In genomic region chr4:106444557-106444956, GRCh38 we compare ENCODE assay signal across 26 cellular contexts.
DNase-seq lines count a peak whose midpoint lies in the region; ATAC-seq and TF ChIP-seq lines count a peak whose summit lies in the region.
"Had no signal": no experiment of that assay in that cellular context is flagged by ENCODE, and none has a peak within 500 bp of the region (broad histone marks: within the 10 kb centered on the region; RNA-seq: fewer than 3 reads in every experiment).

No MANE protein-coding gene starts in this region.

- H3K27me3 ChIP-seq in HCT116 (ENCODE audit: insufficient read depth, low read length) (no peaks in the 10 kb centered on the region), adipocyte (replicated peaks; ENCODE audit: control insufficient read depth, insufficient read depth, low read length) (no peaks in the 10 kb centered on the region), right atrium auricular region (no peaks in the 10 kb centered on the region)
- H3K27me3 ChIP-seq: heart right ventricle, left lung, transverse colon had no signal

- DNase-seq in AG10803 (ENCODE audit: low read depth) (peak; percentile 81), HCT116 (ENCODE audit: low read depth, low spot score) (peak; percentile 13), adipocyte (ENCODE audit: low read depth) (peak; percentile 27), glomerular visceral epithelial cell (ENCODE audit: extremely low spot score) (peak; percentile 74), 8988T (no peak), right atrium auricular region (ENCODE audit: low spot score) (no peak), AML-193 (lab: John Stamatoyannopoulos, UW) (no peak)
- DNase-seq: activated B cell treated with CpG ODN at 0.5 μM for 24 hours; activated CD4-positive, alpha-beta T cell treated with anti-CD3 and anti-CD28 coated beads, Interleukin-2, amount 50 U/mL, for 4 hours; activated CD8-positive, alpha-beta memory T cell treated with anti-CD3 and anti-CD28 coated beads, Interleukin-2, amount 50 U/mL, for 48 hours; activated effector memory CD4-positive, alpha-beta T cell treated with anti-CD3 and anti-CD28 coated beads, Interleukin-2, amount 50 U/mL, for 16 hours; activated naive CD8-positive, alpha-beta T cell treated with anti-CD3 and anti-CD28 coated beads, Interleukin-2, amount 50 U/mL, for 24 hours; CD4-positive, alpha-beta memory T cell; heart right ventricle; left lung; midbrain; NCI-H187; RPMI8226; stimulated activated CD4-positive, alpha-beta T cell treated with anti-CD3 and anti-CD28 coated beads, Interleukin-15, amount 100 ng/mL, for 24 hours; stimulated activated CD8-positive, alpha-beta memory T cell treated with anti-CD3 and anti-CD28 coated beads, Interleukin-4, amount 100 ng/mL, for 48 hours; T-helper 9 cell; transverse colon had no signal

- TF ChIP-seq POLR2A in HCT116 (IDR thresholded peaks at IDR 0.05; ENCODE audit: borderline replicate concordance, extremely low read depth, insufficient read depth, insufficient read length): no peak

- H3K9ac ChIP-seq in HCT116 (ENCODE audit: low read length) (no peak overlapping the region), adipocyte (ENCODE audit: low read length) (no peak overlapping the region)
- H3K9ac ChIP-seq: parathyroid adenoma had no signal

- H3K4me1 ChIP-seq in HCT116 (ENCODE audit: control insufficient read depth in 1 of 2, insufficient read depth in 2 of 2, low read length in 2 of 2) (peaks cover 5 to 18% of the 10 kb centered on the region in 2 experiments; a peak in 2 of 4 replicates), adipocyte (ENCODE audit: control insufficient read depth, insufficient read depth, low read length) (no peaks in the 10 kb centered on the region), right atrium auricular region (no peaks in the 10 kb centered on the region)
- H3K4me1 ChIP-seq: heart right ventricle, left lung, parathyroid adenoma, transverse colon had no signal

- H3K36me3 ChIP-seq in HCT116 (ENCODE audit: control insufficient read depth in 1 of 2, insufficient read depth in 2 of 2, low read length in 2 of 2) (no peaks in the 10 kb centered on the region), adipocyte (ENCODE audit: control insufficient read depth, insufficient read depth, low read length, severe bottlenecking) (no peaks in the 10 kb centered on the region), right atrium auricular region (no peaks in the 10 kb centered on the region)
- H3K36me3 ChIP-seq: heart right ventricle, left lung, transverse colon had no signal

- peak; percentile 95 for ATAC-seq in HCT116
- no peak for ATAC-seq in HG02763 (IDR thresholded peaks at IDR 0.05; ENCODE audit: unreplicated experiment)
- ATAC-seq: activated naive CD8-positive, alpha-beta T cell treated with anti-CD3 and anti-CD28 coated beads, Interleukin-2, amount 50 U/mL, for 24 hours; heart right ventricle; left lung; natural killer cell treated with Interleukin-12 subunit alpha and Interleukin-12 subunit beta and Interleukin-15 and Interleukin-18, amount 100 ng/mL, for 72 hours; sciatic nerve had no signal

- CTCF ChIA-PET in HCT116 (lab: Charles Lee): no interaction called here

- no peak for TF ChIP-seq CTCF in AG10803 (conservative IDR thresholded peaks at IDR 0.05; ENCODE audit: low read length)
- no peak for TF ChIP-seq CTCF in HCT116 (IDR thresholded peaks at IDR 0.05 in 2 of 3, conservative IDR thresholded peaks at IDR 0.05 in 1 of 3; ENCODE audit: borderline replicate concordance in 1 of 3, insufficient read depth in 1 of 3, low read depth in 2 of 3, low read length in 2 of 3)
- no peak for TF ChIP-seq CTCF in right atrium auricular region (IDR thresholded peaks at IDR 0.05)

- peak overlapping the region; percentile 0 for H2AFZ ChIP-seq in HCT116 (ENCODE audit: low read depth, low read length, poor library complexity, severe bottlenecking)
- H2AFZ ChIP-seq: parathyroid adenoma had no signal

- H3K4me3 ChIP-seq in AG10803 (ENCODE audit: low read length): no peak overlapping the region
- H3K4me3 ChIP-seq in HCT116 (replicated peaks in 1 of 2; ENCODE audit: low read depth in 1 of 2, low read length in 2 of 2): no peak overlapping the region
- no peak overlapping the region for H3K4me3 ChIP-seq in adipocyte (ENCODE audit: low read length)
- H3K4me3 ChIP-seq in right atrium auricular region: no peak overlapping the region
- H3K4me3 ChIP-seq: heart right ventricle, left lung, transverse colon had no signal

- H3K9me3 ChIP-seq in HCT116 (ENCODE audit: control insufficient read depth in 1 of 2, insufficient read depth in 1 of 2, low read depth in 1 of 2, low read length in 2 of 2) (no peaks in the 10 kb centered on the region; a peak in 1 of 4 replicates), adipocyte (ENCODE audit: control insufficient read depth, low read length) (peaks cover 11% of the 10 kb centered on the region), right atrium auricular region (no peaks in the 10 kb centered on the region)
- H3K9me3 ChIP-seq: transverse colon had no signal

- RAD21 ChIA-PET in HCT116 (lab: Charles Lee; ENCODE audit: low non-redundant PET in 1 of 2, low total read pairs in 2 of 2, uncharacterized antibody in 2 of 2, unreplicated experiment in 2 of 2): no interaction called here

- no peaks in the 10 kb centered on the region for H3K9me2 ChIP-seq in HCT116 (ENCODE audit: insufficient read depth)

- H4K20me1 ChIP-seq in HCT116 (ENCODE audit: insufficient read depth): no peaks in the 10 kb centered on the region

- H3K79me2 ChIP-seq in HCT116 (ENCODE audit: insufficient read depth, low read length): no peaks in the 10 kb centered on the region
- H3K79me2 ChIP-seq: parathyroid adenoma had no signal

- BruUV-seq in HCT116 (replicated peaks; lab: Mats Ljungman, UMichigan): no TSS peak

- TF ChIP-seq RAD21 in HCT116 (IDR thresholded peaks at IDR 0.05; ENCODE audit: low read depth): no peak

- POLR2A ChIA-PET in HCT116 (lab: Charles Lee): no interaction called here

- H3K27ac ChIP-seq in HCT116 (ENCODE audit: low read depth, low read length): no peak overlapping the region
- H3K27ac ChIP-seq in right atrium auricular region: no peak overlapping the region
- H3K27ac ChIP-seq: heart right ventricle, left lung, parathyroid adenoma, transverse colon had no signal

- intact Hi-C loops in HCT116 (cut with micrococcal nuclease): no loop called here

- peak overlapping the region; percentile 40; the same call in 1 of the 2 replicates for H3K4me2 ChIP-seq in HCT116 (ENCODE audit: low read length)

TF ChIP-seq in HCT116, 20 proteins besides CTCF, POLR2A, EP300 and RAD21:
- no peak for TF ChIP-seq ZFX (IDR thresholded peaks at IDR 0.05)
- no peak for TF ChIP-seq EZH2 (IDR thresholded peaks at IDR 0.05)

Comparison
In these comparisons a context has a peak if more than half of its experiments do, and no peak if none do; other contexts are left out.
1. DNase-seq: peak in AG10803 (single experiment), HCT116 (single experiment), adipocyte (single experiment) and glomerular visceral epithelial cell (single experiment); none in 8988T (single experiment), right atrium auricular region (single experiment) and AML-193 (0 of 2).